1 cellular context compared by ENCODE assay signal in the genomic region with DNA sequence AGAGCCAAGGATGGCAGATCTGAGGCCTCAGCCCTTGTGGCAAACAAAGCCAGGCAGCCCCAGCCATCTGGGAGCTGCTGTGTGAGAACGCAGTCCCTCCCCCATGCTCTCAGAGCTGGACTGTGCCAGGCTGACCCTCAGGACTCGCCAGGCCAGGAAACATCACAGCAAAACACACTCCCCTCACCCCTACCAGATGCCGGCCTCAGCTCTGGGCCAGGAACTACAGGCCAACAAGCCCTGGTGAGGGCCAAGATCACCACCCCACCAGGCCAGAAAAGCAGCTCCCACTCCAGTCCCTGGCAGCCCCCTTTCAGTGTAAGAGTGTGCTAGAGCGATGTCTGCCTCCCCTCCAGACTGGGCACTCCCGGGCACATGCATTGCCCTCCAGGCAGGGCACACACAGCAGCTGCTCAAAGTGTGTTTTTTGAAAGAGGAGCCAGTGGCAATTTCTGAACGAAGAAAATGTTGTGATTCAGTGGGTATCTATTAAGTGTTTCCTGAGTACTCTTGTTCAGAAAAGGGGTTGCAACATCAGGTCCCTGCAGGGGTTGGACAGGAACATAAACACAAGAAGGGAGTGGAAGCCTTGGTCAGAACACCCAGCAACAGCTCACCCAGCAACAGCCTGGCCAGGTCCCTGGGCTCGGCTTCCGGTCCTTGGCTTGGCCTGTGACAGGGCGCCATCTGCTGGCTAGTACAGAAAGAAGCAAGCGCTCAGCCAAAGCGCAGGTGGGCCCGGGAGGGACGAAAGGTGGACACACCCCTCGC.
TF ChIP-seq lines count a peak whose summit lies in the region.

No MANE protein-coding gene starts in this region.

TF ChIP-seq in HepG2, 621 proteins besides CTCF, POLR2A, EP300 and RAD21 (continued from another document and continues in another):
- no peak for TF ChIP-seq ZNF547 (CRISPR knock-in tag; IDR thresholded peaks at IDR 0.05)
- no peak for TF ChIP-seq NCOR1 (IDR thresholded peaks at IDR 0.05; ENCODE audit: borderline replicate concordance, low read length)
- TF ChIP-seq, protein P1, sequence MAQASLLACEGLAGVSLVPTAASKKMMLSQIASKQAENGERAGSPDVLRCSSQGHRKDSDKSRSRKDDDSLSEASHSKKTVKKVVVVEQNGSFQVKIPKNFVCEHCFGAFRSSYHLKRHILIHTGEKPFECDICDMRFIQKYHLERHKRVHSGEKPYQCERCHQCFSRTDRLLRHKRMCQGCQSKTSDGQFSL (CRISPR knock-in tag; IDR thresholded peaks at IDR 0.05) = no peak
- TF ChIP-seq RNF2 (conservative IDR thresholded peaks at IDR 0.05; ENCODE audit: low read depth) = no peak
- TF ChIP-seq ZNF841 (CRISPR knock-in tag; IDR thresholded peaks at IDR 0.05; ENCODE audit: borderline replicate concordance) = no peak
- TF ChIP-seq, protein P2, sequence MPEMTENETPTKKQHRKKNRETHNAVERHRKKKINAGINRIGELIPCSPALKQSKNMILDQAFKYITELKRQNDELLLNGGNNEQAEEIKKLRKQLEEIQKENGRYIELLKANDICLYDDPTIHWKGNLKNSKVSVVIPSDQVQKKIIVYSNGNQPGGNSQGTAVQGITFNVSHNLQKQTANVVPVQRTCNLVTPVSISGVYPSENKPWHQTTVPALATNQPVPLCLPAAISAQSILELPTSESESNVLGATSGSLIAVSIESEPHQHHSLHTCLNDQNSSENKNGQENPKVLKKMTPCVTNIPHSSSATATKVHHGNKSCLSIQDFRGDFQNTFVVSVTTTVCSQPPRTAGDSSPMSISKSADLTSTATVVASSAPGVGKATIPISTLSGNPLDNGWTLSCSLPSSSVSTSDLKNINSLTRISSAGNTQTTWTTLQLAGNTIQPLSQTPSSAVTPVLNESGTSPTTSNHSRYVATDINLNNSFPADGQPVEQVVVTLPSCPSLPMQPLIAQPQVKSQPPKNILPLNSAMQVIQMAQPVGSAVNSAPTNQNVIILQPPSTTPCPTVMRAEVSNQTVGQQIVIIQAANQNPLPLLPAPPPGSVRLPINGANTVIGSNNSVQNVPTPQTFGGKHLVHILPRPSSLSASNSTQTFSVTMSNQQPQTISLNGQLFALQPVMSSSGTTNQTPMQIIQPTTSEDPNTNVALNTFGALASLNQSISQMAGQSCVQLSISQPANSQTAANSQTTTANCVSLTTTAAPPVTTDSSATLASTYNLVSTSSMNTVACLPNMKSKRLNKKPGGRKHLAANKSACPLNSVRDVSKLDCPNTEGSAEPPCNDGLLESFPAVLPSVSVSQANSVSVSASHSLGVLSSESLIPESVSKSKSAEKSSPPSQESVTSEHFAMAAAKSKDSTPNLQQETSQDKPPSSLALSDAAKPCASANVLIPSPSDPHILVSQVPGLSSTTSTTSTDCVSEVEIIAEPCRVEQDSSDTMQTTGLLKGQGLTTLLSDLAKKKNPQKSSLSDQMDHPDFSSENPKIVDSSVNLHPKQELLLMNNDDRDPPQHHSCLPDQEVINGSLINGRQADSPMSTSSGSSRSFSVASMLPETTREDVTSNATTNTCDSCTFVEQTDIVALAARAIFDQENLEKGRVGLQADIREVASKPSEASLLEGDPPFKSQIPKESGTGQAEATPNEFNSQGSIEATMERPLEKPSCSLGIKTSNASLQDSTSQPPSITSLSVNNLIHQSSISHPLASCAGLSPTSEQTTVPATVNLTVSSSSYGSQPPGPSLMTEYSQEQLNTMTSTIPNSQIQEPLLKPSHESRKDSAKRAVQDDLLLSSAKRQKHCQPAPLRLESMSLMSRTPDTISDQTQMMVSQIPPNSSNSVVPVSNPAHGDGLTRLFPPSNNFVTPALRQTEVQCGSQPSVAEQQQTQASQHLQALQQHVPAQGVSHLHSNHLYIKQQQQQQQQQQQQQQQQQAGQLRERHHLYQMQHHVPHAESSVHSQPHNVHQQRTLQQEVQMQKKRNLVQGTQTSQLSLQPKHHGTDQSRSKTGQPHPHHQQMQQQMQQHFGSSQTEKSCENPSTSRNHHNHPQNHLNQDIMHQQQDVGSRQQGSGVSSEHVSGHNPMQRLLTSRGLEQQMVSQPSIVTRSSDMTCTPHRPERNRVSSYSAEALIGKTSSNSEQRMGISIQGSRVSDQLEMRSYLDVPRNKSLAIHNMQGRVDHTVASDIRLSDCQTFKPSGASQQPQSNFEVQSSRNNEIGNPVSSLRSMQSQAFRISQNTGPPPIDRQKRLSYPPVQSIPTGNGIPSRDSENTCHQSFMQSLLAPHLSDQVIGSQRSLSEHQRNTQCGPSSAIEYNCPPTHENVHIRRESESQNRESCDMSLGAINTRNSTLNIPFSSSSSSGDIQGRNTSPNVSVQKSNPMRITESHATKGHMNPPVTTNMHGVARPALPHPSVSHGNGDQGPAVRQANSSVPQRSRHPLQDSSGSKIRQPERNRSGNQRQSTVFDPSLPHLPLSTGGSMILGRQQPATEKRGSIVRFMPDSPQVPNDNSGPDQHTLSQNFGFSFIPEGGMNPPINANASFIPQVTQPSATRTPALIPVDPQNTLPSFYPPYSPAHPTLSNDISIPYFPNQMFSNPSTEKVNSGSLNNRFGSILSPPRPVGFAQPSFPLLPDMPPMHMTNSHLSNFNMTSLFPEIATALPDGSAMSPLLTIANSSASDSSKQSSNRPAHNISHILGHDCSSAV (CRISPR knock-in tag; IDR thresholded peaks at IDR 0.05; ENCODE audit: borderline replicate concordance) = no peak
- TF ChIP-seq GABPA (IDR thresholded peaks at IDR 0.05; ENCODE audit: low read depth, low read length) = no peak
- peak; percentile 83 for TF ChIP-seq GABPA (CRISPR knock-in tag; IDR thresholded peaks at IDR 0.05; ENCODE audit: low read depth)
- TF ChIP-seq, protein P3, sequence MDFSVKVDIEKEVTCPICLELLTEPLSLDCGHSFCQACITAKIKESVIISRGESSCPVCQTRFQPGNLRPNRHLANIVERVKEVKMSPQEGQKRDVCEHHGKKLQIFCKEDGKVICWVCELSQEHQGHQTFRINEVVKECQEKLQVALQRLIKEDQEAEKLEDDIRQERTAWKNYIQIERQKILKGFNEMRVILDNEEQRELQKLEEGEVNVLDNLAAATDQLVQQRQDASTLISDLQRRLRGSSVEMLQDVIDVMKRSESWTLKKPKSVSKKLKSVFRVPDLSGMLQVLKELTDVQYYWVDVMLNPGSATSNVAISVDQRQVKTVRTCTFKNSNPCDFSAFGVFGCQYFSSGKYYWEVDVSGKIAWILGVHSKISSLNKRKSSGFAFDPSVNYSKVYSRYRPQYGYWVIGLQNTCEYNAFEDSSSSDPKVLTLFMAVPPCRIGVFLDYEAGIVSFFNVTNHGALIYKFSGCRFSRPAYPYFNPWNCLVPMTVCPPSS (IDR thresholded peaks at IDR 0.05) = no peak
- peak; percentile 47 for TF ChIP-seq TBX2 (CRISPR knock-in tag; IDR thresholded peaks at IDR 0.05; ENCODE audit: borderline replicate concordance)
- TF ChIP-seq TOE1 (CRISPR knock-in tag; IDR thresholded peaks at IDR 0.05) = no peak
- TF ChIP-seq, protein P4, sequence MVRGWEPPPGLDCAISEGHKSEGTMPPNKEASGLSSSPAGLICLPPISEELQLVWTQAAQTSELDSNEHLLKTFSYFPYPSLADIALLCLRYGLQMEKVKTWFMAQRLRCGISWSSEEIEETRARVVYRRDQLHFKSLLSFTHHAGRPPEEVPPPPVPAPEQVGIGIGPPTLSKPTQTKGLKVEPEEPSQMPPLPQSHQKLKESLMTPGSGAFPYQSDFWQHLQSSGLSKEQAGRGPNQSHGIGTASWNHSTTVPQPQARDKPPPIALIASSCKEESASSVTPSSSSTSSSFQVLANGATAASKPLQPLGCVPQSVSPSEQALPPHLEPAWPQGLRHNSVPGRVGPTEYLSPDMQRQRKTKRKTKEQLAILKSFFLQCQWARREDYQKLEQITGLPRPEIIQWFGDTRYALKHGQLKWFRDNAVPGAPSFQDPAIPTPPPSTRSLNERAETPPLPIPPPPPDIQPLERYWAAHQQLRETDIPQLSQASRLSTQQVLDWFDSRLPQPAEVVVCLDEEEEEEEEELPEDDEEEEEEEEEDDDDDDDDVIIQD (CRISPR knock-in tag; IDR thresholded peaks at IDR 0.05; ENCODE audit: low read depth) = 0 out of 2 replicates have a peak, but pooled peaks have one; percentile 24
- no peak for TF ChIP-seq ZNF44 (CRISPR knock-in tag; IDR thresholded peaks at IDR 0.05)
- TF ChIP-seq ELF4 (CRISPR knock-in tag; IDR thresholded peaks at IDR 0.05; ENCODE audit: borderline replicate concordance) = no peak
- TF ChIP-seq NFIB (CRISPR knock-in tag; IDR thresholded peaks at IDR 0.05; ENCODE audit: borderline replicate concordance) = no peak
- no peak for TF ChIP-seq ZNF709 (CRISPR knock-in tag; IDR thresholded peaks at IDR 0.05)
- no peak for TF ChIP-seq JDP2 (CRISPR knock-in tag; IDR thresholded peaks at IDR 0.05; ENCODE audit: borderline replicate concordance)
- peak; percentile 27; the same call in 1 of the 2 replicates for TF ChIP-seq ZNF557 (CRISPR knock-in tag; IDR thresholded peaks at IDR 0.05)
- no peak for TF ChIP-seq ZNF33B (CRISPR knock-in tag; IDR thresholded peaks at IDR 0.05)
- no peak for TF ChIP-seq ZNF570 (CRISPR knock-in tag; IDR thresholded peaks at IDR 0.05; ENCODE audit: borderline replicate concordance)
- no peak for TF ChIP-seq JARID2 (CRISPR knock-in tag; IDR thresholded peaks at IDR 0.05; ENCODE audit: insufficient replicate concordance)
- no peak for TF ChIP-seq ZNF10 (CRISPR knock-in tag; IDR thresholded peaks at IDR 0.05; ENCODE audit: borderline replicate concordance, low read depth)
- no peak for TF ChIP-seq ZFP82 (CRISPR knock-in tag; IDR thresholded peaks at IDR 0.05; ENCODE audit: borderline replicate concordance)
- TF ChIP-seq KDM5A (IDR thresholded peaks at IDR 0.05; ENCODE audit: borderline replicate concordance, low read length) = no peak
- TF ChIP-seq, protein P5, sequence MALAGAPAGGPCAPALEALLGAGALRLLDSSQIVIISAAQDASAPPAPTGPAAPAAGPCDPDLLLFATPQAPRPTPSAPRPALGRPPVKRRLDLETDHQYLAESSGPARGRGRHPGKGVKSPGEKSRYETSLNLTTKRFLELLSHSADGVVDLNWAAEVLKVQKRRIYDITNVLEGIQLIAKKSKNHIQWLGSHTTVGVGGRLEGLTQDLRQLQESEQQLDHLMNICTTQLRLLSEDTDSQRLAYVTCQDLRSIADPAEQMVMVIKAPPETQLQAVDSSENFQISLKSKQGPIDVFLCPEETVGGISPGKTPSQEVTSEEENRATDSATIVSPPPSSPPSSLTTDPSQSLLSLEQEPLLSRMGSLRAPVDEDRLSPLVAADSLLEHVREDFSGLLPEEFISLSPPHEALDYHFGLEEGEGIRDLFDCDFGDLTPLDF (CRISPR knock-in tag; IDR thresholded peaks at IDR 0.05) = no peak
- TF ChIP-seq ZNF780A (CRISPR knock-in tag; IDR thresholded peaks at IDR 0.05) = no peak
- TF ChIP-seq, protein P6, sequence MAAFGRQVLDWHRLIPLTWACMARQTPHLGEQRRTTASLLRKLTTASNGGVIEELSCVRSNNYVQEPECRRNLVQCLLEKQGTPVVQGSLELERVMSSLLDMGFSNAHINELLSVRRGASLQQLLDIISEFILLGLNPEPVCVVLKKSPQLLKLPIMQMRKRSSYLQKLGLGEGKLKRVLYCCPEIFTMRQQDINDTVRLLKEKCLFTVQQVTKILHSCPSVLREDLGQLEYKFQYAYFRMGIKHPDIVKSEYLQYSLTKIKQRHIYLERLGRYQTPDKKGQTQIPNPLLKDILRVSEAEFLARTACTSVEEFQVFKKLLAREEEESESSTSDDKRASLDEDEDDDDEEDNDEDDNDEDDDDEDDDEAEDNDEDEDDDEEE (CRISPR knock-in tag; IDR thresholded peaks at IDR 0.05) = no peak
- no peak for TF ChIP-seq LCORL (IDR thresholded peaks at IDR 0.05)
- TF ChIP-seq LCORL (CRISPR knock-in tag; IDR thresholded peaks at IDR 0.05) = peak; percentile 74; the same call in 1 of the 2 replicates
- TF ChIP-seq, protein P7, sequence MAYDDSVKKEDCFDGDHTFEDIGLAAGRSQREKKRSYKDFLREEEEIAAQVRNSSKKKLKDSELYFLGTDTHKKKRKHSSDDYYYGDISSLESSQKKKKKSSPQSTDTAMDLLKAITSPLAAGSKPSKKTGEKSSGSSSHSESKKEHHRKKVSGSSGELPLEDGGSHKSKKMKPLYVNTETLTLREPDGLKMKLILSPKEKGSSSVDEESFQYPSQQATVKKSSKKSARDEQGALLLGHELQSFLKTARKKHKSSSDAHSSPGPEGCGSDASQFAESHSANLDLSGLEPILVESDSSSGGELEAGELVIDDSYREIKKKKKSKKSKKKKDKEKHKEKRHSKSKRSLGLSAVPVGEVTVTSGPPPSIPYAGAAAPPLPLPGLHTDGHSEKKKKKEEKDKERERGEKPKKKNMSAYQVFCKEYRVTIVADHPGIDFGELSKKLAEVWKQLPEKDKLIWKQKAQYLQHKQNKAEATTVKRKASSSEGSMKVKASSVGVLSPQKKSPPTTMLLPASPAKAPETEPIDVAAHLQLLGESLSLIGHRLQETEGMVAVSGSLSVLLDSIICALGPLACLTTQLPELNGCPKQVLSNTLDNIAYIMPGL (CRISPR knock-in tag; IDR thresholded peaks at IDR 0.05; ENCODE audit: borderline replicate concordance in 1 of 2, low read depth in 1 of 2) = peak; percentile 86; a peak in 3 of 4 replicates
- TF ChIP-seq ZNF614 (CRISPR knock-in tag; IDR thresholded peaks at IDR 0.05; ENCODE audit: borderline replicate concordance) = no peak
- TF ChIP-seq KLF6 (CRISPR knock-in tag; IDR thresholded peaks at IDR 0.05) = peak; percentile 41; the same call in 1 of the 2 replicates
- no peak for TF ChIP-seq POLR2G (IDR thresholded peaks at IDR 0.05; ENCODE audit: low read depth, low read length)
- TF ChIP-seq, protein P8, sequence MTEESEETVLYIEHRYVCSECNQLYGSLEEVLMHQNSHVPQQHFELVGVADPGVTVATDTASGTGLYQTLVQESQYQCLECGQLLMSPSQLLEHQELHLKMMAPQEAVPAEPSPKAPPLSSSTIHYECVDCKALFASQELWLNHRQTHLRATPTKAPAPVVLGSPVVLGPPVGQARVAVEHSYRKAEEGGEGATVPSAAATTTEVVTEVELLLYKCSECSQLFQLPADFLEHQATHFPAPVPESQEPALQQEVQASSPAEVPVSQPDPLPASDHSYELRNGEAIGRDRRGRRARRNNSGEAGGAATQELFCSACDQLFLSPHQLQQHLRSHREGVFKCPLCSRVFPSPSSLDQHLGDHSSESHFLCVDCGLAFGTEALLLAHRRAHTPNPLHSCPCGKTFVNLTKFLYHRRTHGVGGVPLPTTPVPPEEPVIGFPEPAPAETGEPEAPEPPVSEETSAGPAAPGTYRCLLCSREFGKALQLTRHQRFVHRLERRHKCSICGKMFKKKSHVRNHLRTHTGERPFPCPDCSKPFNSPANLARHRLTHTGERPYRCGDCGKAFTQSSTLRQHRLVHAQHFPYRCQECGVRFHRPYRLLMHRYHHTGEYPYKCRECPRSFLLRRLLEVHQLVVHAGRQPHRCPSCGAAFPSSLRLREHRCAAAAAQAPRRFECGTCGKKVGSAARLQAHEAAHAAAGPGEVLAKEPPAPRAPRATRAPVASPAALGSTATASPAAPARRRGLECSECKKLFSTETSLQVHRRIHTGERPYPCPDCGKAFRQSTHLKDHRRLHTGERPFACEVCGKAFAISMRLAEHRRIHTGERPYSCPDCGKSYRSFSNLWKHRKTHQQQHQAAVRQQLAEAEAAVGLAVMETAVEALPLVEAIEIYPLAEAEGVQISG (CRISPR knock-in tag; IDR thresholded peaks at IDR 0.05) = peak; percentile 60; the same call in 1 of the 2 replicates
- TF ChIP-seq NBN (conservative IDR thresholded peaks at IDR 0.05) = no peak
- peak; percentile 46; the same call in 1 of the 2 replicates for TF ChIP-seq ZFY (CRISPR knock-in tag; IDR thresholded peaks at IDR 0.05)
- TF ChIP-seq ZBTB7B (CRISPR knock-in tag; IDR thresholded peaks at IDR 0.05) = 0 out of 2 replicates have a peak, but pooled peaks have one; percentile 58
- TF ChIP-seq RBM39 (IDR thresholded peaks at IDR 0.05; ENCODE audit: low read depth, low read length, poor library complexity, severe bottlenecking) = no peak
- TF ChIP-seq ZNF619 (CRISPR knock-in tag; IDR thresholded peaks at IDR 0.05) = no peak
- TF ChIP-seq ZSCAN12 (CRISPR knock-in tag; IDR thresholded peaks at IDR 0.05) = no peak
